ENCODE assay signal across 14 cellular contexts in the genomic region with DNA sequence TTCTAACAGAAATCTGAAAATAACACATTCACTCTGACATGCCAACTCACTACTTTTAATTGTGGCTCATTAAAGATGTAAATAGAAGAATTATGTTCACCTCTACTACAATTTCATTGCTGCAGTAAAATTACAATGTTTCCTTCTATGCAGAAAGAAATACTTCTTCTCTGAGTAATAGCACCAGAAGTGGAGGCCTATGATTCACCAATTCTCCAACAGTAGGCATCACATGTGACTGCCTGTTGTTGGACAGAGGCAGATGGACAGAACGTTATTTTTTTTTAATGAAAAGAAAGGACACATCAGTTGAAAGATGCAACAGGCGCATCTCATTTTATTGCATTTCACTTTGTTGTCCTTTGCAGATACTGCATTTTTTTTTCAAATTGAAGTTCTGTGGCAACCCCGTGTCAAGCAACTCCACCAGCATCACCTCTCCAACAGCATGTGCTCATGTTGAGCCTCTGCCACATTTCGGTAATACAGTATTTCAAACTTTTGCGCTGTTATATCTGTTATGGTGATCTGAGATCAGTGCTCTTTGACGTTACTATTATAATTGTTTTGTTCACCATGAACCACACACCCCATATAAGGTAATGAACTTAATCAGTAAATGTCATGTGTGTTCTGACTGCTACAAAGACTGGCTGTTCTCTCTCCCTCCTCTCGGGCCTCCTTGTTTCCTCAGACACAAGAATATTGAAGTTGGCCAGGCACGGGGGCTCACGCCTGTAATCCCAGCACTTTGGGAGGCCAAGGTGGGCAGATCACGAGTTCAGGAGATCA.
DNase-seq lines count a peak whose midpoint lies in the region; ATAC-seq, FAIRE-seq and TF ChIP-seq lines count a peak whose summit lies in the region.
"Had no signal": no experiment of that assay in that cellular context is flagged by ENCODE, and none has a peak within 500 bp of the region (broad histone marks: within the 10 kb centered on the region; RNA-seq: fewer than 3 reads in every experiment).

No MANE protein-coding gene starts in this region.

- no peak for TF ChIP-seq RAD21 in HepG2 (CRISPR knock-in tag; IDR thresholded peaks at IDR 0.05)

- peak; percentile 97 for ATAC-seq in RWPE2 (ENCODE audit: low read depth)
- peak; percentile 84 for ATAC-seq in esophagus mucosa
- no peak for ATAC-seq in HepG2
- ATAC-seq: mucosa of descending colon had no signal

- H3K9me3 ChIP-seq in RWPE2 (ENCODE audit: severe bottlenecking) (no peaks in the 10 kb centered on the region), HepG2 (ENCODE audit: low read length) (no peaks in the 10 kb centered on the region)
- H3K9me3 ChIP-seq: mucosa of descending colon had no signal

- peak; percentile 90 for FAIRE-seq in H54 (lab: Jason Lieb, UNC)
- FAIRE-seq in HepG2 (lab: Jason Lieb, UNC): no peak
- FAIRE-seq: G401.6 had no signal

- peak; percentile 59 for DNase-seq in H54 (ENCODE audit: insufficient read length, low spot score)
- no peak for DNase-seq in RWPE2 (ENCODE audit: low spot score)
- peak; percentile 51 for DNase-seq in skeletal muscle cell (ENCODE audit: low read depth)
- DNase-seq in H7: no peak
- no peak for DNase-seq in cerebellum (ENCODE audit: low spot score)
- DNase-seq in stimulated activated CD4-positive, alpha-beta T cell treated with anti-CD3 and anti-CD28 coated beads, Interleukin-4, amount 100 ng/mL, for 24 hours: no peak
- DNase-seq in HepG2 (ENCODE audit: low spot score): no peak
- DNase-seq: activated T-cell treated with anti-CD3 and anti-CD28 coated beads, Interleukin-2, amount 50 U/mL, for 4 hours; Kasumi-1; mucosa of descending colon; NCI-H82; T-helper 9 cell had no signal

- H3K9ac ChIP-seq in HepG2 (ENCODE audit: insufficient read depth, low read depth, low read length): no peak overlapping the region

- H3K27me3 ChIP-seq in RWPE2 (ENCODE audit: insufficient read depth, poor library complexity, severe bottlenecking): no peaks in the 10 kb centered on the region
- no peaks in the 10 kb centered on the region for H3K27me3 ChIP-seq in H7 (ENCODE audit: control insufficient read depth, insufficient read depth, low read length)
- no peaks in the 10 kb centered on the region for H3K27me3 ChIP-seq in HepG2 (ENCODE audit: control insufficient read depth in 1 of 2, insufficient read depth in 2 of 2, low read length in 2 of 2)

- H3K4me3 ChIP-seq in RWPE2 (ENCODE audit: severe bottlenecking): no peak overlapping the region
- no peak overlapping the region for H3K4me3 ChIP-seq in skeletal muscle cell (ENCODE audit: low read depth, low read length)
- H3K4me3 ChIP-seq in H7 (ENCODE audit: insufficient read depth, low read depth, low read length): no peak overlapping the region
- H3K4me3 ChIP-seq in HepG2 (replicated peaks in 1 of 3; ENCODE audit: insufficient read depth in 1 of 3, low read depth in 2 of 3, low read length in 3 of 3): no peak overlapping the region
- H3K4me3 ChIP-seq: mucosa of descending colon had no signal

- H3K4me1 ChIP-seq in RWPE2 (ENCODE audit: insufficient read depth, poor library complexity, severe bottlenecking) (peaks cover 24% of the 10 kb centered on the region), HepG2 (ENCODE audit: insufficient read depth, low read length) (peaks cover 23% of the 10 kb centered on the region)

- H2AFZ ChIP-seq in HepG2 (ENCODE audit: low read length): no peak overlapping the region

- CTCF ChIA-PET in HepG2 (lab: Yijun Ruan, JAX; ENCODE audit: low intra/inter-chr PET ratio, low total read pairs): no interaction called here

- H3K79me2 ChIP-seq in HepG2 (ENCODE audit: insufficient read depth, low read length): peaks cover 2% of the 10 kb centered on the region

- intact Hi-C loops in HepG2 (cut with micrococcal nuclease; ENCODE audit: unreplicated experiment): loop anchor here (10.0 kb wide), 1 partner anchor 105 kb away; no protein-coding TSS in a partner anchor

- no peak overlapping the region for H3K4me2 ChIP-seq in HepG2 (ENCODE audit: low read depth, low read length)

- H3K27ac ChIP-seq in RWPE2 (ENCODE audit: poor library complexity, severe bottlenecking) (peak overlapping the region; percentile 43), HepG2 (ENCODE audit: extremely low read length, insufficient read depth, low read length) (no peak overlapping the region)

- BruUV-seq in HepG2 (replicated peaks; lab: Mats Ljungman, UMichigan): no TSS peak

- POLR2A ChIA-PET in HepG2 (lab: Yijun Ruan, JAX): no interaction called here

- no peak for TF ChIP-seq EP300 in HepG2 (IDR thresholded peaks at IDR 0.05; ENCODE audit: low read depth in 2 of 2, low read length in 2 of 2)
- no peak for TF ChIP-seq EP300 in HepG2 (CRISPR knock-in tag; IDR thresholded peaks at IDR 0.05; ENCODE audit: borderline replicate concordance)

- H4K20me1 ChIP-seq in HepG2 (ENCODE audit: insufficient read depth, low read length): peaks cover 8% of the 10 kb centered on the region

- TF ChIP-seq CTCF in RWPE2 (IDR thresholded peaks at IDR 0.05; ENCODE audit: poor library complexity, severe bottlenecking) (no peak), HepG2 (CRISPR knock-in tag; IDR thresholded peaks at IDR 0.05) (no peak)

- in situ Hi-C loops in HepG2 (cut with HindIII; ENCODE audit: extremely low pct_ligation_motif_present, low pct_unique_long_range_greater_than_20kb): no loop called here

- WGBS in HepG2 (ENCODE audit: low lambda C conversion rate): 94% methylated on average over 10 of the region's 10 CpGs

- TF ChIP-seq POLR2A in H54 (IDR thresholded peaks at IDR 0.05; ENCODE audit: low read depth, low read length) (no peak), HepG2 (IDR thresholded peaks at IDR 0.05; ENCODE audit: insufficient read depth in 1 of 2, low read depth in 2 of 2, low read length in 2 of 2) (no peak)

- H3K36me3 ChIP-seq in RWPE2 (ENCODE audit: low read depth) (no peaks in the 10 kb centered on the region; the same call in 1 of the 2 replicates), H7 (replicated peaks; ENCODE audit: control insufficient read depth, insufficient read depth, low read length) (no peaks in the 10 kb centered on the region), HepG2 (replicated peaks in 1 of 2; ENCODE audit: control insufficient read depth in 1 of 2, insufficient read depth in 2 of 2, low read length in 2 of 2) (peaks cover 5 to 19% of the 10 kb centered on the region in 2 experiments; a peak in 4 of 5 replicates)

TF ChIP-seq in HepG2, 621 proteins besides CTCF, POLR2A, EP300 and RAD21:
- no peak for TF ChIP-seq SNRNP70 (IDR thresholded peaks at IDR 0.05; ENCODE audit: low read depth, low read length)
- no peak for TF ChIP-seq RARG (CRISPR knock-in tag; IDR thresholded peaks at IDR 0.05; ENCODE audit: low read depth)
- no peak for TF ChIP-seq ZNF563 (CRISPR knock-in tag; IDR thresholded peaks at IDR 0.05)

Comparison
In these comparisons a context has a peak if more than half of its experiments do, and no peak if none do; other contexts are left out.
1. DNase-seq: peak in H54 (single experiment) and skeletal muscle cell (single experiment); none in RWPE2 (single experiment), H7 (single experiment), cerebellum (single experiment), stimulated activated CD4-positive, alpha-beta T cell treated with anti-CD3 and anti-CD28 coated beads, Interleukin-4, amount 100 ng/mL, for 24 hours (single experiment) and HepG2 (single experiment).